ENCODE assay signal across 16 cellular contexts in genomic region chr19:475360-475759, GRCh38. TPM values are rescaled to one million over a fixed set of nuclear protein-coding genes. Genes with fewer than 3 reads are reported as not detected.
"Had no signal": no experiment of that assay in that cellular context is flagged by ENCODE, and none has a peak within 500 bp of the region (broad histone marks: within the 10 kb centered on the region; RNA-seq: fewer than 3 reads in every experiment).

No MANE protein-coding gene starts in this region.

- H3K36me3 Mint-ChIP-seq: naive thymus-derived CD8-positive, alpha-beta T cell had no signal

- H3K4me3 Mint-ChIP-seq: naive thymus-derived CD8-positive, alpha-beta T cell; neural crest cell had no signal

- DNase-seq: cortex of kidney; dorsolateral prefrontal cortex; effector CD8-positive, alpha-beta T cell; foreskin melanocyte; mammary epithelial cell; mucosa of descending colon; naive thymus-derived CD8-positive, alpha-beta T cell; sigmoid colon; stimulated activated CD4-positive, alpha-beta T cell treated with anti-CD3 and anti-CD28 coated beads, Interleukin-12 subunit alpha, Interleukin-12 subunit beta, amount 100 ng/mL, for 4 hours; stimulated activated naive CD4-positive, alpha-beta T cell treated with Interleukin-2 at 50 U/mL for 16 hours; tibial artery; upper lobe of right lung had no signal

- H3K4me1 ChIP-seq: upper lobe of right lung, vagina had no signal

- H3K27me3 ChIP-seq: dorsolateral prefrontal cortex, right atrium auricular region, sigmoid colon, upper lobe of right lung, vagina had no signal

- H3K36me3 ChIP-seq: right atrium auricular region, sigmoid colon, tibial artery, upper lobe of right lung, vagina had no signal

- H3K27ac ChIP-seq: sigmoid colon, skin epidermis, tibial artery, vagina had no signal

- ATAC-seq: mucosa of descending colon; naive thymus-derived CD8-positive, alpha-beta T cell had no signal

- H3K4me3 ChIP-seq: dorsolateral prefrontal cortex, mucosa of descending colon, right atrium auricular region, sigmoid colon, skin epidermis, tibial artery, upper lobe of right lung, vagina had no signal

- H3K9me3 ChIP-seq: mucosa of descending colon, right atrium auricular region, sigmoid colon, tibial artery, upper lobe of right lung, vagina had no signal

RNA-seq across cellular contexts. Expression of gene MADCAM1, which starts 20.9 kb away (rescaled TPM):
- total RNA-seq: right atrium auricular region had no signal
